Comparison of ENCODE assay signal across 10 cellular contexts in genomic region chr14:50039120-50039517, GRCh38.
DNase-seq lines count a peak whose midpoint lies in the region; ATAC-seq and TF ChIP-seq lines count a peak whose summit lies in the region.
"Had no signal": no experiment of that assay in that cellular context is flagged by ENCODE, and none has a peak within 500 bp of the region (broad histone marks: within the 10 kb centered on the region; RNA-seq: fewer than 3 reads in every experiment).

No MANE protein-coding gene starts in this region.

- H4K20me1 ChIP-seq in fibroblast of lung (ENCODE audit: control insufficient read depth, extremely low read depth, insufficient read depth, low read length), result no peaks in the 10 kb centered on the region

- no peaks in the 10 kb centered on the region for H3K9me3 Mint-ChIP-seq in activated CD4-positive, alpha-beta T cell treated with anti-CD3 and anti-CD28 coated beads, Interleukin-2, amount 10 ng/mL, durations not matched to agents 24 days and 14 days
- H3K9me3 Mint-ChIP-seq in activated CD4-positive, alpha-beta memory T cell treated with anti-CD3 and anti-CD28 coated beads for 36 hours, result peaks cover 2% of the 10 kb centered on the region
- peaks cover 0 to 3% of the 10 kb centered on the region in 2 donors for H3K9me3 Mint-ChIP-seq in stimulated activated naive B cell treated with anti-CD40 and anti-IgM and Interleukin-4, amounts not matched to agents 10 μg/mL and 1 μg/mL and 100 μg/mL, for 72 hours
- no peaks in the 10 kb centered on the region for H3K9me3 Mint-ChIP-seq in endothelial cell (ENCODE audit: unreplicated experiment)

- H3K4me1 ChIP-seq in fibroblast of lung (ENCODE audit: control insufficient read depth, extremely low read depth, insufficient read depth, low read length), result peaks cover 27% of the 10 kb centered on the region

- H3K27ac Mint-ChIP-seq in activated CD4-positive, alpha-beta T cell treated with anti-CD3 and anti-CD28 coated beads, Interleukin-2, amount 10 ng/mL, durations not matched to agents 24 days and 14 days, result peak overlapping the region; percentile 98
- H3K27ac Mint-ChIP-seq in activated CD4-positive, alpha-beta memory T cell treated with anti-CD3 and anti-CD28 coated beads for 36 hours, result peak overlapping the region; percentile 99
- peak overlapping the region; percentile 98 for H3K27ac Mint-ChIP-seq in stimulated activated naive B cell treated with anti-CD40 and anti-IgM and Interleukin-4, amounts not matched to agents 10 μg/mL and 1 μg/mL and 100 μg/mL, for 72 hours
- no peak overlapping the region for H3K27ac Mint-ChIP-seq in endothelial cell (ENCODE audit: unreplicated experiment)

- DNase-seq in activated CD4-positive, alpha-beta T cell treated with anti-CD3 and anti-CD28 coated beads, Interleukin-2, amount 10 ng/mL, durations not matched to agents 24 days and 14 days, result no peak
- no peak for DNase-seq in activated CD4-positive, alpha-beta T cell treated with anti-CD3 and anti-CD28 coated beads, Interleukin-2, amount 50 U/mL, for 48 hours
- DNase-seq in activated CD4-positive, alpha-beta memory T cell treated with anti-CD3 and anti-CD28 coated beads for 36 hours, result no peak
- DNase-seq in fibroblast of lung (ENCODE audit: low read depth in 2 of 2) (no peak), endothelial cell (ENCODE audit: low spot score) (no peak)
- DNase-seq in stimulated activated naive B cell treated with anti-CD40 and anti-IgM and Interleukin-4, amounts not matched to agents 10 μg/mL and 1 μg/mL and 100 μg/mL, for 72 hours, result no peak
- no peak for DNase-seq in stimulated activated CD4-positive, alpha-beta T cell treated with anti-CD3 and anti-CD28 coated beads, Interleukin-4, amount 100 ng/mL, for 1 hour
- DNase-seq: cortex of kidney, Karpas-422 had no signal

- H3K79me2 ChIP-seq in fibroblast of lung (ENCODE audit: control insufficient read depth, insufficient read depth, low read length), result no peaks in the 10 kb centered on the region

- peak overlapping the region; percentile 51 for H3K4me2 ChIP-seq in fibroblast of lung (ENCODE audit: extremely low read depth, insufficient read depth, low read length)

- CTCF ChIA-PET in activated CD4-positive, alpha-beta memory T cell treated with anti-CD3 and anti-CD28 coated beads for 36 hours (lab: Charles Lee), result interaction anchor here (0.7 to 4.7 kb wide), 22 partner anchors 20 to 187 kb away, joined by 3 to 64 read pairs (median 6); partner anchors contain the start of genes NEMF and VCPKMT

- peak overlapping the region; percentile 81 for H3K4me3 Mint-ChIP-seq in activated CD4-positive, alpha-beta T cell treated with anti-CD3 and anti-CD28 coated beads, Interleukin-2, amount 10 ng/mL, durations not matched to agents 24 days and 14 days
- peak overlapping the region; percentile 74 for H3K4me3 Mint-ChIP-seq in activated CD4-positive, alpha-beta memory T cell treated with anti-CD3 and anti-CD28 coated beads for 36 hours
- peak overlapping the region; percentile 59 to 60 for H3K4me3 Mint-ChIP-seq in stimulated activated naive B cell treated with anti-CD40 and anti-IgM and Interleukin-4, amounts not matched to agents 10 μg/mL and 1 μg/mL and 100 μg/mL, for 72 hours
- H3K4me3 Mint-ChIP-seq in endothelial cell (ENCODE audit: unreplicated experiment), result no peak overlapping the region

- peaks cover 57% of the 10 kb centered on the region for H3K4me1 Mint-ChIP-seq in activated CD4-positive, alpha-beta T cell treated with anti-CD3 and anti-CD28 coated beads, Interleukin-2, amount 10 ng/mL, durations not matched to agents 24 days and 14 days
- peaks cover 64% of the 10 kb centered on the region for H3K4me1 Mint-ChIP-seq in activated CD4-positive, alpha-beta memory T cell treated with anti-CD3 and anti-CD28 coated beads for 36 hours (ENCODE audit: low read depth)
- H3K4me1 Mint-ChIP-seq in stimulated activated naive B cell treated with anti-CD40 and anti-IgM and Interleukin-4, amounts not matched to agents 10 μg/mL and 1 μg/mL and 100 μg/mL, for 72 hours, result peaks cover 44 to 57% of the 10 kb centered on the region in 2 donors
- peaks cover 19% of the 10 kb centered on the region for H3K4me1 Mint-ChIP-seq in endothelial cell (ENCODE audit: unreplicated experiment)

- no peaks in the 10 kb centered on the region for H3K27me3 ChIP-seq in fibroblast of lung (ENCODE audit: control insufficient read depth, insufficient read depth, low read length)

- intact Hi-C loops in activated CD4-positive, alpha-beta T cell treated with anti-CD3 and anti-CD28 coated beads, Interleukin-2, amount 10 ng/mL, durations not matched to agents 24 days and 14 days (cut with micrococcal nuclease), result loop anchor here (2.0 to 5.0 kb wide), 3 partner anchors 18 to 283 kb away; partner anchors contain the start of gene SOS2
- intact Hi-C loops in activated CD4-positive, alpha-beta memory T cell treated with anti-CD3 and anti-CD28 coated beads for 36 hours (cut with micrococcal nuclease), result loop anchor here (2.0 kb wide), 1 partner anchor 192 kb away; the partner anchor contains the start of gene SOS2

- H3K9ac ChIP-seq in fibroblast of lung (ENCODE audit: insufficient read depth, low read length), result peak overlapping the region; percentile 10

- H3K9me3 ChIP-seq in fibroblast of lung (ENCODE audit: control insufficient read depth, insufficient read depth, low read depth, low read length), result no peaks in the 10 kb centered on the region

- H3K4me3 ChIP-seq in fibroblast of lung (replicated peaks in 1 of 4; ENCODE audit: control extremely low read depth in 1 of 4, insufficient read depth in 1 of 4, low read depth in 3 of 4, low read length in 4 of 4), result no peak overlapping the region

- H3K27ac ChIP-seq in fibroblast of lung (ENCODE audit: insufficient read depth, low read length), result peak overlapping the region; percentile 91

- TF ChIP-seq CTCF in fibroblast of lung (conservative IDR thresholded peaks at IDR 0.05 in 1 of 2, IDR thresholded peaks at IDR 0.05 in 1 of 2; ENCODE audit: low read depth in 1 of 2, low read length in 2 of 2), result no peak
- no peak for TF ChIP-seq CTCF in endothelial cell (IDR thresholded peaks at IDR 0.05; ENCODE audit: unreplicated experiment)

- H3K27me3 Mint-ChIP-seq in activated CD4-positive, alpha-beta T cell treated with anti-CD3 and anti-CD28 coated beads, Interleukin-2, amount 10 ng/mL, durations not matched to agents 24 days and 14 days, result no peaks in the 10 kb centered on the region
- no peaks in the 10 kb centered on the region for H3K27me3 Mint-ChIP-seq in activated CD4-positive, alpha-beta memory T cell treated with anti-CD3 and anti-CD28 coated beads for 36 hours
- H3K27me3 Mint-ChIP-seq in stimulated activated naive B cell treated with anti-CD40 and anti-IgM and Interleukin-4, amounts not matched to agents 10 μg/mL and 1 μg/mL and 100 μg/mL, for 72 hours, result no peaks in the 10 kb centered on the region
- peaks cover 2% of the 10 kb centered on the region for H3K27me3 Mint-ChIP-seq in endothelial cell (ENCODE audit: unreplicated experiment)

- no peak overlapping the region for H2AFZ ChIP-seq in fibroblast of lung (ENCODE audit: low read length)

- no peaks in the 10 kb centered on the region for H3K36me3 ChIP-seq in fibroblast of lung (ENCODE audit: control insufficient read depth, insufficient read depth, low read length)

- POLR2A ChIA-PET in activated CD4-positive, alpha-beta memory T cell treated with anti-CD3 and anti-CD28 coated beads for 36 hours (lab: Charles Lee), result interaction anchor here (0.7 to 6.3 kb wide), 37 partner anchors 8 to 482 kb away, joined by 3 to 262 read pairs (median 8); partner anchors contain the start of genes ARF6, NEMF, SOS2 and VCPKMT

- H3K36me3 Mint-ChIP-seq in activated CD4-positive, alpha-beta T cell treated with anti-CD3 and anti-CD28 coated beads, Interleukin-2, amount 10 ng/mL, durations not matched to agents 24 days and 14 days (ENCODE audit: low read depth), result peaks cover 28% of the 10 kb centered on the region
- peaks cover 35% of the 10 kb centered on the region for H3K36me3 Mint-ChIP-seq in activated CD4-positive, alpha-beta memory T cell treated with anti-CD3 and anti-CD28 coated beads for 36 hours
- peaks cover 20 to 30% of the 10 kb centered on the region in 2 donors for H3K36me3 Mint-ChIP-seq in stimulated activated naive B cell treated with anti-CD40 and anti-IgM and Interleukin-4, amounts not matched to agents 10 μg/mL and 1 μg/mL and 100 μg/mL, for 72 hours
- H3K36me3 Mint-ChIP-seq in endothelial cell (ENCODE audit: low read depth, unreplicated experiment), result no peaks in the 10 kb centered on the region

- ATAC-seq in stimulated activated naive B cell treated with anti-CD40 and anti-IgM and Interleukin-4, amounts not matched to agents 10 μg/mL and 1 μg/mL and 100 μg/mL, for 72 hours (replicated peaks), result no peak
- no peak for ATAC-seq in HG03571 (IDR thresholded peaks at IDR 0.05; ENCODE audit: unreplicated experiment)
